Comparison of ENCODE assay signal across 1 cellular context in the genomic region with DNA sequence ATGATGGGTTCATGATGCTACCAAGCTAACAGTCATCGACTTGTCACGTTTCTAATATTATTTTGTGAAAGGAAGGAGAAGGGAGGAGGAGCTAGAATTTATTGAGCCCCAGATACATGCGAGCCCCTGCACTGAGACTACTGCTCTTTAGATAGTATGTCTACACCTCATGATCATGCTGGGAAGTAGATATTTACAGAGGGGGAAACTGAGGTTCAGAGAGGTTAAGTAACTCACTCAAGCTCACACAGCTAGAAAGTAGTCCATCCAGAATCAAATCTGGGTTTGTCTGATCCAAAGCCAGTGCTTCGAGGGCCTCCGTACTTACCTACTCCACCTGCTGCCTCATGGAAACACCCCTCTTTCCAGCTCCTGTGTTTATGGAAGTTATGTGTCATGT.
TF ChIP-seq lines count a peak whose summit lies in the region.

No MANE protein-coding gene starts in this region.

TF ChIP-seq in HepG2, 621 proteins besides CTCF, POLR2A, EP300 and RAD21 (continued from another document):
- TF ChIP-seq ZNF768 (CRISPR knock-in tag; IDR thresholded peaks at IDR 0.05), result peak; percentile 48; the same call in 1 of the 2 replicates
